ENCODE assay signal across 1 cellular context in genomic region chr1:165882168-165882837, GRCh38.
TF ChIP-seq lines count a peak whose summit lies in the region.

No MANE protein-coding gene starts in this region.

TF ChIP-seq in WTC11, 78 proteins besides CTCF, POLR2A, EP300 and RAD21 (continued from another document):
- TF ChIP-seq PRDM15 (CRISPR knock-in tag; IDR thresholded peaks at IDR 0.05) (no peak), SP1 (CRISPR knock-in tag; conservative IDR thresholded peaks at IDR 0.05) (no peak), NFATC4 (CRISPR knock-in tag; IDR thresholded peaks at IDR 0.05) (no peak), E2F1 (CRISPR knock-in tag; IDR thresholded peaks at IDR 0.05) (no peak)
